ENCODE assay signal across 33 cellular contexts in genomic region chr18:66874812-66875474, GRCh38.
"Had no signal": no experiment of that assay in that cellular context is flagged by ENCODE, and none has a peak within 500 bp of the region (broad histone marks: within the 10 kb centered on the region; RNA-seq: fewer than 3 reads in every experiment).

No MANE protein-coding gene starts in this region.

- ATAC-seq: activated CD4-positive, CD25-positive, alpha-beta regulatory T cell treated with anti-CD3 and anti-CD28 coated beads, Interleukin-2, amount 50 U/mL, for 24 hours; effector memory CD8-positive, alpha-beta T cell; esophagus mucosa; left cardiac atrium; naive thymus-derived CD8-positive, alpha-beta T cell; psoas muscle; stimulated activated memory B cell treated with anti-CD40 and anti-IgM and Interleukin-4, amounts not matched to agents 10 μg/mL and 1 μg/mL and 100 μg/mL, for 72 hours; stimulated activated naive CD8-positive, alpha-beta T cell treated with anti-CD3 and anti-CD28 coated beads, Interleukin-15, amount 100 ng/mL, for 72 hours had no signal

- FAIRE-seq: astrocyte, endothelial cell of umbilical vein, keratinocyte, TTC549 had no signal

- H3K4me3 ChIP-seq: psoas muscle, smooth muscle cell, uterus had no signal

- DNase-seq: activated CD4-positive, alpha-beta T cell treated with anti-CD3 and anti-CD28 coated beads for 48 hours; activated CD4-positive, alpha-beta T cell treated with anti-CD3 and anti-CD28 coated beads, Interleukin-2, amount 50 U/mL, for 48 hours; activated CD8-positive, alpha-beta memory T cell treated with anti-CD3 and anti-CD28 coated beads for 24 hours; activated gamma-delta T cell; activated naive CD4-positive, alpha-beta T cell treated with anti-CD3 and anti-CD28 coated beads, Interleukin-2, amount 10 ng/mL, durations not matched to agents 7 days and 5 days; amniotic stem cell; brain microvascular endothelial cell; caudate nucleus; cortex of kidney; effector memory CD8-positive, alpha-beta T cell; foreskin fibroblast; head of caudate nucleus; hippocampal formation; left cardiac atrium; naive thymus-derived CD8-positive, alpha-beta T cell; nucleus accumbens; psoas muscle; stimulated activated CD4-positive, alpha-beta T cell treated with anti-CD3 and anti-CD28 coated beads, Interleukin-1b, Interleukin-23, amount 100 ng/mL, for 48 hours; stimulated activated CD4-positive, alpha-beta T cell treated with anti-CD3 and anti-CD28 coated beads, Interleukin-4, amount 100 ng/mL, for 4 hours; stimulated activated CD8-positive, alpha-beta memory T cell treated with anti-CD3 and anti-CD28 coated beads, Interleukin-4, amount 100 ng/mL, for 48 hours; stimulated activated naive CD8-positive, alpha-beta T cell treated with anti-CD3 and anti-CD28 coated beads, Interleukin-15, amount 100 ng/mL, for 72 hours; substantia nigra; T-helper 9 cell; uterus; WERI-Rb-1 had no signal
